14 cellular contexts compared by ENCODE assay signal in the genomic region with DNA sequence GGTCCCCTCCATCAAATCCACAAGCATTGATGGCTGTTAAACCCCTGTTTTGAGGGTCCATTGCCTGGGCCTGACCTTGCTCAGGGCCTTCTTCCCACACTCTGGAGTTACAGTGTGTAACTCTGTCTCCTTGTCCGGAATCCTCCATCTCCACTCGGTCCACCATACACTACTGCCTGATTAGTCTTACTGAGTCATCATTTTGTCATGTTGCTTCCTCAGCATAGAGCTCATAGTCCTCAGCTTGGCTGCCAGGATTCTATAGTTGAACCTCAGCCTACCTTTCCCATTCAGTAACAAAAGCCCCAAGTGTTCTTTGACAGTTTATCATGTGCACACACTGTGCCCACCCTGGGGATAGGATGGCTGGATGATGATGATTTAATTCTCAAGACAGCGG.
A peak's percentile ranks its signal among the peaks of the same experiment; 100 is the strongest.
DNase-seq lines count a peak whose midpoint lies in the region; ATAC-seq, FAIRE-seq and TF ChIP-seq lines count a peak whose summit lies in the region.
"Had no signal": no experiment of that assay in that cellular context is flagged by ENCODE, and none has a peak within 500 bp of the region (broad histone marks: within the 10 kb centered on the region; RNA-seq: fewer than 3 reads in every experiment).

No MANE protein-coding gene starts in this region.

- H4K91ac ChIP-seq in mesenchymal stem cell (ENCODE audit: low read length), result no peak overlapping the region

- H2AFZ ChIP-seq in PC-3 (ENCODE audit: low read length) (no peak overlapping the region), mesenchymal stem cell (ENCODE audit: low read depth, low read length) (no peak overlapping the region)

- no peak overlapping the region for H3K18ac ChIP-seq in mesenchymal stem cell (ENCODE audit: low read depth in 1 of 2, low read length in 2 of 2)

- no peak overlapping the region for H3K14ac ChIP-seq in mesenchymal stem cell (ENCODE audit: low read length in 2 of 2)

- peak overlapping the region in 1 of 2 experiments; percentile 5 for H3K23ac ChIP-seq in mesenchymal stem cell (ENCODE audit: low read length in 2 of 2)

- peaks cover 25% of the 10 kb centered on the region for H3K36me3 ChIP-seq in PC-3 (ENCODE audit: low read depth, low read length)
- H3K36me3 ChIP-seq in bronchial epithelial cell (ENCODE audit: control insufficient read depth, insufficient read depth, low read length), result peaks cover 3% of the 10 kb centered on the region
- H3K36me3 ChIP-seq in mesenchymal stem cell (ENCODE audit: control insufficient read depth in 1 of 2, insufficient read depth in 2 of 2, low read depth in 1 of 2, low read length in 2 of 2), result peaks cover 9 to 49% of the 10 kb centered on the region in 2 experiments

- DNase-seq in EH (ENCODE audit: low read depth) (peak; percentile 62), PC-3 (peak; percentile 39), bronchial epithelial cell (ENCODE audit: low read depth) (peak; percentile 54), mesenchymal stem cell (peak; percentile 38), HT-29 (ENCODE audit: low spot score) (no peak), GM19239 (ENCODE audit: insufficient read length, low spot score) (no peak), NCI-H1694 treated with DMSO at 0.1 percent for 48 hours (lab: John Stamatoyannopoulos, UW) (no peak), T1000 (lab: John Stamatoyannopoulos, UW) (no peak)
- DNase-seq: mesendoderm, NCI-H2171, NCI-H82, Peyer's patch, T-cell had no signal

- intact Hi-C loops in PC-3 (cut with micrococcal nuclease), result no loop called here

- H2BK5ac ChIP-seq in mesenchymal stem cell (ENCODE audit: low read depth, low read length, poor library complexity, severe bottlenecking), result no peak overlapping the region

- no peaks in the 10 kb centered on the region for H3K9me2 ChIP-seq in PC-3 (replicated peaks; ENCODE audit: low read length)

- H3K4me2 ChIP-seq in PC-3 (ENCODE audit: low read length) (no peak overlapping the region), mesenchymal stem cell (ENCODE audit: low read length, poor library complexity, severe bottlenecking) (no peak overlapping the region)

- H3K4me3 ChIP-seq in PC-3 (ENCODE audit: low read length) (no peak overlapping the region), bronchial epithelial cell (ENCODE audit: low read depth, low read length) (no peak overlapping the region), mesenchymal stem cell (ENCODE audit: insufficient read depth in 1 of 2, low read depth in 1 of 2, low read length in 2 of 2) (no peak overlapping the region)
- H3K4me3 ChIP-seq: cardiac muscle cell, Peyer's patch had no signal

- H4K8ac ChIP-seq in mesenchymal stem cell (ENCODE audit: low read length), result no peak overlapping the region

- H2BK120ac ChIP-seq in mesenchymal stem cell (ENCODE audit: low read depth, low read length), result no peak overlapping the region

- H3F3A ChIP-seq in PC-3 (ENCODE audit: low read length, unreplicated experiment), result no peaks in the 10 kb centered on the region

- POLR2A ChIA-PET in PC-3 (lab: Charles Lee; ENCODE audit: unreplicated experiment), result no interaction called here

- 81% methylated on average over 3 of the region's 3 CpGs for WGBS in mesenchymal stem cell

- H3K27ac ChIP-seq in PC-3 (ENCODE audit: low read length) (no peak overlapping the region), mesenchymal stem cell (ENCODE audit: low read length, poor library complexity, severe bottlenecking) (no peak overlapping the region)
- H3K27ac ChIP-seq: cardiac muscle cell, Peyer's patch had no signal

- H3K9me3 ChIP-seq in PC-3 (ENCODE audit: low read length) (no peaks in the 10 kb centered on the region), mesenchymal stem cell (ENCODE audit: control insufficient read depth, low read length) (no peaks in the 10 kb centered on the region)
- H3K9me3 ChIP-seq: Peyer's patch had no signal

- no peak overlapping the region for H3K9ac ChIP-seq in PC-3 (ENCODE audit: low read length)
- H3K9ac ChIP-seq in mesenchymal stem cell (ENCODE audit: low read length), result no peak overlapping the region

- H3K4me1 ChIP-seq in PC-3 (ENCODE audit: insufficient read depth, low read length) (no peaks in the 10 kb centered on the region; the same call in 1 of the 2 replicates), mesenchymal stem cell (ENCODE audit: control insufficient read depth, insufficient read depth, low read depth, low read length) (no peaks in the 10 kb centered on the region)
- H3K4me1 ChIP-seq: Peyer's patch had no signal

- no peaks in the 10 kb centered on the region for H3K79me1 ChIP-seq in mesenchymal stem cell (replicated peaks; ENCODE audit: low read length, poor library complexity, severe bottlenecking)

- H3K27me3 ChIP-seq in PC-3 (ENCODE audit: low read length) (no peaks in the 10 kb centered on the region), bronchial epithelial cell (ENCODE audit: control insufficient read depth, insufficient read depth, low read length) (no peaks in the 10 kb centered on the region), mesenchymal stem cell (ENCODE audit: control insufficient read depth in 1 of 2, insufficient read depth in 1 of 2, low read length in 2 of 2) (no peaks in the 10 kb centered on the region)
- H3K27me3 ChIP-seq: cardiac muscle cell, Peyer's patch had no signal

- no peaks in the 10 kb centered on the region for H4K20me1 ChIP-seq in PC-3 (ENCODE audit: low read length)

- H2BK12ac ChIP-seq in mesenchymal stem cell (ENCODE audit: low read length in 2 of 2), result no peak overlapping the region

- no peak overlapping the region for H3K4ac ChIP-seq in mesenchymal stem cell (ENCODE audit: low read depth in 1 of 2, low read length in 2 of 2)

- TF ChIP-seq CTCF in PC-3 (conservative IDR thresholded peaks at IDR 0.05; ENCODE audit: low read depth, low read length) (no peak), bronchial epithelial cell (IDR thresholded peaks at IDR 0.05; ENCODE audit: insufficient read depth, low read length, severe bottlenecking) (no peak)

- H3K79me2 ChIP-seq in PC-3 (ENCODE audit: low read length), result no peaks in the 10 kb centered on the region

- H2AK5ac ChIP-seq in mesenchymal stem cell (ENCODE audit: low read length, severe bottlenecking), result no peak overlapping the region

- FAIRE-seq in bronchial epithelial cell (lab: Jason Lieb, UNC) (no peak), GM19239 (lab: Jason Lieb, UNC) (no peak)

- BruUV-seq in PC-3 (replicated peaks; lab: Mats Ljungman, UMichigan), result no TSS peak

- ATAC-seq in PC-3, result peak; percentile 70
- ATAC-seq: T-cell had no signal

- H2BK15ac ChIP-seq in mesenchymal stem cell (ENCODE audit: low read depth, poor library complexity, severe bottlenecking), result no peak overlapping the region

- CTCF ChIA-PET in PC-3 (lab: Charles Lee), result no interaction called here

Comparison
In these comparisons a context has a peak if more than half of its experiments do, and no peak if none do; other contexts are left out.
1. DNase-seq: peak in EH (single experiment), PC-3 (single experiment), bronchial epithelial cell (single experiment) and mesenchymal stem cell (single experiment); none in HT-29 (single experiment), GM19239 (single experiment), NCI-H1694 treated with DMSO at 0.1 percent for 48 hours (single experiment) and T1000 (single experiment).